ENCODE assay signal across 10 cellular contexts in genomic region chr6:142872376-142872775, GRCh38.
DNase-seq lines count a peak whose midpoint lies in the region; ATAC-seq and TF ChIP-seq lines count a peak whose summit lies in the region.
"Had no signal": no experiment of that assay in that cellular context is flagged by ENCODE, and none has a peak within 500 bp of the region (broad histone marks: within the 10 kb centered on the region; RNA-seq: fewer than 3 reads in every experiment).

No MANE protein-coding gene starts in this region.

- TF ChIP-seq CTCF in body of pancreas (IDR thresholded peaks at IDR 0.05) = no peak
- no peak for TF ChIP-seq CTCF in transverse colon (IDR thresholded peaks at IDR 0.05)
- TF ChIP-seq CTCF in spleen (IDR thresholded peaks at IDR 0.05 in 8 of 11, conservative IDR thresholded peaks at IDR 0.05 in 3 of 11) = no peak

- in situ Hi-C loops in transverse colon (cut with MboI; ENCODE audit: low pct_ligation_motif_present in 1 of 4, low pct_unique_long_range_greater_than_20kb in 1 of 4, low sequenced_read_pairs in 3 of 4) = no loop called here

- 23 to 43% methylated on average over 3 of the region's 3 CpGs for WGBS in body of pancreas, 2 donors
- 38 to 56% methylated on average over 3 of the region's 3 CpGs for WGBS in transverse colon (ENCODE audit: low coverage in 1 of 2), 2 donors
- WGBS in spleen, 5 donors = 86 to 95% (median 92%) methylated on average over 3 of the region's 3 CpGs
- 65 to 73% methylated on average over 3 of the region's 3 CpGs for WGBS in aorta, 2 donors

- peak overlapping the region; percentile 66 to 84 for H3K27ac Mint-ChIP-seq in activated naive CD4-positive, alpha-beta T cell treated with anti-CD3 and anti-CD28 coated beads, Interleukin-2, amount 50 U/mL, for 72 hours
- H3K27ac Mint-ChIP-seq: activated CD4-positive, alpha-beta T cell treated with anti-CD3 and anti-CD28 coated beads, Interleukin-2, amount 10 ng/mL, durations not matched to agents 7 days and 5 days had no signal

- intact Hi-C loops in body of pancreas (cut with DNase I) (no loop called here), transverse colon (cut with DNase I; ENCODE audit: low total_unique reads) (no loop called here), spleen (cut with DNase I; ENCODE audit: low total_unique reads) (no loop called here), aorta (cut with DNase I) (no loop called here)

- peaks cover 7 to 11% of the 10 kb centered on the region in 2 donors for H3K9me3 Mint-ChIP-seq in activated naive CD4-positive, alpha-beta T cell treated with anti-CD3 and anti-CD28 coated beads, Interleukin-2, amount 50 U/mL, for 72 hours

- ATAC-seq in activated naive CD4-positive, alpha-beta T cell treated with anti-CD3 and anti-CD28 coated beads, Interleukin-2, amount 50 U/mL, for 72 hours = no peak
- peak; percentile 22 for ATAC-seq in body of pancreas
- no peak for ATAC-seq in aorta (ENCODE audit: low FRiP score)

- TF ChIP-seq EP300 in transverse colon (IDR thresholded peaks at IDR 0.05; ENCODE audit: low read depth) = no peak

- no peak for DNase-seq in activated naive CD4-positive, alpha-beta T cell treated with anti-CD3 and anti-CD28 coated beads, Interleukin-2, amount 50 U/mL, for 72 hours (ENCODE audit: low spot score in 2 of 2)
- no peak for DNase-seq in activated naive CD4-positive, alpha-beta T cell treated with Interleukin-2 at 50 U/mL for 16 hours
- DNase-seq in body of pancreas = peak in 3 of 4 donors; percentile 22 to 28 (median 27)
- DNase-seq in kidney tubule cell (ENCODE audit: low spot score) = peak; percentile 84
- DNase-seq in transverse colon = peak; percentile 33
- no peak for DNase-seq in spleen
- DNase-seq in aorta = no peak
- no peak for DNase-seq in GDM1 (lab: John Stamatoyannopoulos, UW)

- H3K36me3 ChIP-seq in body of pancreas (replicated peaks in 1 of 2; ENCODE audit: insufficient read depth in 1 of 2, low read depth in 2 of 2) (no peaks in the 10 kb centered on the region), transverse colon (no peaks in the 10 kb centered on the region), spleen (no peaks in the 10 kb centered on the region), aorta (ENCODE audit: control insufficient read depth in 1 of 2, insufficient read depth in 2 of 2, low read length in 1 of 2) (no peaks in the 10 kb centered on the region)

- H3K9me3 ChIP-seq in body of pancreas = no peaks in the 10 kb centered on the region
- H3K9me3 ChIP-seq in transverse colon = no peaks in the 10 kb centered on the region
- peaks cover 0 to under 1% (median 0%) of the 10 kb centered on the region in 8 donors for H3K9me3 ChIP-seq in spleen
- no peaks in the 10 kb centered on the region for H3K9me3 ChIP-seq in aorta (ENCODE audit: control insufficient read depth, low read length)

- H3K27ac ChIP-seq in body of pancreas (peak overlapping the region; percentile 59 to 80 (median 68)), transverse colon (peak overlapping the region; percentile 52 to 68 (median 64)), spleen (peak overlapping the region in 4 of 8 donors; percentile 12 to 60 (median 48)), aorta (ENCODE audit: low read depth in 1 of 2, low read length in 2 of 2) (no peak overlapping the region)
- H3K27ac ChIP-seq: parathyroid adenoma had no signal

- peaks cover 16 to 23% of the 10 kb centered on the region in 2 donors for H3K36me3 Mint-ChIP-seq in activated naive CD4-positive, alpha-beta T cell treated with anti-CD3 and anti-CD28 coated beads, Interleukin-2, amount 50 U/mL, for 72 hours

- peaks cover 62% of the 10 kb centered on the region for H3K4me1 ChIP-seq in body of pancreas
- peaks cover 5 to 43% (median 33%) of the 10 kb centered on the region in 4 donors for H3K4me1 ChIP-seq in transverse colon
- peaks cover 26 to 77% (median 51%) of the 10 kb centered on the region in 6 donors for H3K4me1 ChIP-seq in spleen
- peaks cover 4 to 9% of the 10 kb centered on the region in 2 donors for H3K4me1 ChIP-seq in aorta (ENCODE audit: control insufficient read depth in 1 of 2, insufficient read depth in 2 of 2, low read length in 2 of 2)

- H3K4me3 ChIP-seq in body of pancreas (no peak overlapping the region), transverse colon (no peak overlapping the region), spleen (no peak overlapping the region), aorta (ENCODE audit: low read length in 2 of 2) (no peak overlapping the region)

- H3K27me3 ChIP-seq in body of pancreas = no peaks in the 10 kb centered on the region
- no peaks in the 10 kb centered on the region for H3K27me3 ChIP-seq in transverse colon
- H3K27me3 ChIP-seq in spleen (replicated peaks in 1 of 7) = no peaks in the 10 kb centered on the region
- H3K27me3 ChIP-seq in aorta (ENCODE audit: control insufficient read depth in 1 of 2, insufficient read depth in 2 of 2, low read length in 1 of 2) = no peaks in the 10 kb centered on the region

- TF ChIP-seq POLR2A in body of pancreas (IDR thresholded peaks at IDR 0.05) = no peak
- TF ChIP-seq POLR2A in transverse colon (IDR thresholded peaks at IDR 0.05) = no peak
- no peak for TF ChIP-seq POLR2A in spleen (IDR thresholded peaks at IDR 0.05)

Comparison
In these comparisons a context has a peak if more than half of its experiments do, and no peak if none do; other contexts are left out.
1. DNase-seq: peak in body of pancreas (3 of 4), kidney tubule cell (single experiment) and transverse colon (single experiment); none in activated naive CD4-positive, alpha-beta T cell treated with anti-CD3 and anti-CD28 coated beads, Interleukin-2, amount 50 U/mL, for 72 hours (0 of 2), activated naive CD4-positive, alpha-beta T cell treated with Interleukin-2 at 50 U/mL for 16 hours (single experiment), spleen (single experiment), aorta (0 of 2) and GDM1 (single experiment).
2. H3K27ac ChIP-seq: peak in body of pancreas (4 of 4) and transverse colon (4 of 4); none in aorta (0 of 2).